ENCODE assay signal across 17 cellular contexts in genomic region chr15:42215854-42216829, GRCh38. TPM values are rescaled to one million over a fixed set of nuclear protein-coding genes. Genes with fewer than 3 reads are reported as not detected.
DNase-seq lines count a peak whose midpoint lies in the region; TF ChIP-seq lines count a peak whose summit lies in the region.
"Had no signal": no experiment of that assay in that cellular context is flagged by ENCODE, and none has a peak within 500 bp of the region (broad histone marks: within the 10 kb centered on the region; RNA-seq: fewer than 3 reads in every experiment).

No MANE protein-coding gene starts in this region.

- DNase-seq in activated T-cell treated with anti-CD3 and anti-CD28 coated beads, Interleukin-2, amount 50 U/mL, for 24 hours: no peak
- no peak for DNase-seq in activated T-cell treated with anti-CD3 and anti-CD28 coated beads, Interleukin-2, amount 50 U/mL, for 48 hours
- DNase-seq in LNCaP clone FGC (ENCODE audit: low read depth) (no peak), lung microvascular endothelial cell (ENCODE audit: low read depth in 2 of 2) (peak; percentile 10 to 55), NAMALWA (ENCODE audit: low spot score) (no peak), SIG-M5 (lab: John Stamatoyannopoulos, UW) (no peak), midbrain (lab: John Stamatoyannopoulos, UW) (no peak)
- DNase-seq: activated T-cell treated with anti-CD3 and anti-CD28 coated beads, Interleukin-2, amount 50 U/mL, for 4 hours; cortex of kidney; head of caudate nucleus; HFFc6; KBM-7; mesenchymal stem cell; stimulated activated CD4-positive, alpha-beta T cell treated with anti-CD3 and anti-CD28 coated beads, Interleukin-4, amount 100 ng/mL, for 24 hours had no signal

- peak overlapping the region; percentile 85 for H3K27ac Mint-ChIP-seq in activated T-cell treated with anti-CD3 and anti-CD28 coated beads, Interleukin-2, amount 50 U/mL, for 24 hours
- peak overlapping the region; percentile 35 for H3K27ac Mint-ChIP-seq in activated naive CD8-positive, alpha-beta T cell
- H3K27ac Mint-ChIP-seq: HFFc6 had no signal

- H3K4me3 ChIP-seq in LNCaP clone FGC (ENCODE audit: low read depth, low read length): no peak overlapping the region
- H3K4me3 ChIP-seq: BLaER1 had no signal

- no peak overlapping the region for H3K4me3 Mint-ChIP-seq in activated T-cell treated with anti-CD3 and anti-CD28 coated beads, Interleukin-2, amount 50 U/mL, for 24 hours
- H3K4me3 Mint-ChIP-seq in activated naive CD8-positive, alpha-beta T cell: no peak overlapping the region
- H3K4me3 Mint-ChIP-seq: activated T-cell treated with anti-CD3 and anti-CD28 coated beads, Interleukin-2, amount 50 U/mL, for 4 hours; HFFc6 had no signal

- H3K4me1 Mint-ChIP-seq in activated T-cell treated with anti-CD3 and anti-CD28 coated beads, Interleukin-2, amount 50 U/mL, for 24 hours (ENCODE audit: low read depth): peaks cover 28% of the 10 kb centered on the region
- H3K4me1 Mint-ChIP-seq in activated naive CD8-positive, alpha-beta T cell (ENCODE audit: low read depth): peaks cover 11% of the 10 kb centered on the region

- H3K9me3 Mint-ChIP-seq in activated T-cell treated with anti-CD3 and anti-CD28 coated beads, Interleukin-2, amount 50 U/mL, for 24 hours: no peaks in the 10 kb centered on the region
- no peaks in the 10 kb centered on the region for H3K9me3 Mint-ChIP-seq in activated naive CD8-positive, alpha-beta T cell (ENCODE audit: low read depth)
- H3K9me3 Mint-ChIP-seq: activated T-cell treated with anti-CD3 and anti-CD28 coated beads, Interleukin-2, amount 50 U/mL, for 4 hours; HFFc6 had no signal

- H3K36me3 Mint-ChIP-seq in activated T-cell treated with anti-CD3 and anti-CD28 coated beads, Interleukin-2, amount 50 U/mL, for 24 hours (ENCODE audit: low read depth): peaks cover 87% of the 10 kb centered on the region
- H3K36me3 Mint-ChIP-seq in activated naive CD8-positive, alpha-beta T cell: peaks cover 12% of the 10 kb centered on the region

- H3K27me3 Mint-ChIP-seq in activated T-cell treated with anti-CD3 and anti-CD28 coated beads, Interleukin-2, amount 50 U/mL, for 24 hours: no peaks in the 10 kb centered on the region
- H3K27me3 Mint-ChIP-seq in activated naive CD8-positive, alpha-beta T cell: no peaks in the 10 kb centered on the region

- TF ChIP-seq CTCF in LNCaP clone FGC (IDR thresholded peaks at IDR 0.05; ENCODE audit: control insufficient read depth, extremely low read depth, insufficient read depth): peak; percentile 40

RNA-seq across cellular contexts. Expression of gene VPS39, which starts 8.0 kb away (rescaled TPM):
- 24.0 and 31.9 TPM in 2 replicates for total RNA-seq in lung microvascular endothelial cell

RNA-seq across cellular contexts. Expression of gene GANC, which starts 56.9 kb away (rescaled TPM):
- 6.3 and 7.3 TPM in 2 replicates for total RNA-seq in lung microvascular endothelial cell

RNA-seq across cellular contexts. Expression of gene TMEM87A, which starts 57.1 kb away (rescaled TPM):
- 39.0 and 54.2 TPM in 2 replicates for total RNA-seq in lung microvascular endothelial cell

RNA-seq across cellular contexts. Expression of gene PLA2G4F, which starts 59.7 kb away (rescaled TPM):
- total RNA-seq in lung microvascular endothelial cell: not detected in 2 replicates
- total RNA-seq: HFFc6, posterior vena cava had no signal

Comparison
In these comparisons a context has a peak if more than half of its experiments do, and no peak if none do; other contexts are left out.
1. DNase-seq: peak in lung microvascular endothelial cell (2 of 2); none in activated T-cell treated with anti-CD3 and anti-CD28 coated beads, Interleukin-2, amount 50 U/mL, for 24 hours (single experiment), activated T-cell treated with anti-CD3 and anti-CD28 coated beads, Interleukin-2, amount 50 U/mL, for 48 hours (0 of 2), LNCaP clone FGC (single experiment), NAMALWA (single experiment), SIG-M5 (single experiment) and midbrain (single experiment).